Comparison of ENCODE assay signal across 8 cellular contexts in genomic region chr20:62237772-62238568, GRCh38. TPM values are rescaled to one million over a fixed set of nuclear protein-coding genes. Genes with fewer than 3 reads are reported as not detected.
DNase-seq lines count a peak whose midpoint lies in the region; ATAC-seq and TF ChIP-seq lines count a peak whose summit lies in the region.

Gene OSBPL2 (plus strand): TSS chr20:62238521. CDS start chr20:62256185, 17,664 bp downstream.

- H3K4me1 Mint-ChIP-seq in chondrocyte (ENCODE audit: low read depth) = peaks cover 36% of the 10 kb centered on the region

- peaks cover 3% of the 10 kb centered on the region for H3K36me3 Mint-ChIP-seq in chondrocyte (ENCODE audit: low read depth)

- no peaks in the 10 kb centered on the region for H3K9me3 Mint-ChIP-seq in chondrocyte (ENCODE audit: low read depth)

- peak; percentile 100 for DNase-seq in AG20443 (ENCODE audit: low spot score)
- DNase-seq in NCI-H510A treated with DMSO at 0.1 percent for 48 hours (lab: John Stamatoyannopoulos, UW) = peak; percentile 96
- peak; percentile 99 to 100 for DNase-seq in activated CD4-positive, alpha-beta T cell treated with anti-CD3 and anti-CD28 coated beads for 24 hours (ENCODE audit: low read depth in 2 of 2)
- peak; percentile 100 for DNase-seq in chondrocyte (ENCODE audit: low spot score)
- DNase-seq in kidney epithelial cell (ENCODE audit: low read depth) = peak; percentile 80
- DNase-seq in stimulated activated CD4-positive, alpha-beta T cell treated with anti-CD3 and anti-CD28 coated beads, Interleukin-1b, Interleukin-23, amount 100 ng/mL, for 1 hour (ENCODE audit: low read depth in 2 of 2) = peak; percentile 100

- TF ChIP-seq CTCF in chondrocyte (IDR thresholded peaks at IDR 0.05) = no peak
- TF ChIP-seq CTCF in kidney epithelial cell (IDR thresholded peaks at IDR 0.05; ENCODE audit: insufficient read depth, low read length, poor library complexity, severe bottlenecking) = no peak

- peak within 1 kb of the TSS; percentile 74 for H3K27ac Mint-ChIP-seq in chondrocyte (ENCODE audit: unreplicated experiment)

- peak; percentile 96 for ATAC-seq in HG03439 (IDR thresholded peaks at IDR 0.05; ENCODE audit: unreplicated experiment)

- no peaks in the 10 kb centered on the region for H3K36me3 ChIP-seq in kidney epithelial cell (ENCODE audit: control insufficient read depth, insufficient read depth, low read length)

- peak within 1 kb of the TSS; percentile 82 for H3K4me3 Mint-ChIP-seq in chondrocyte (ENCODE audit: unreplicated experiment)

- no peaks in the 10 kb centered on the region for H3K27me3 Mint-ChIP-seq in chondrocyte (ENCODE audit: low read depth)

- peaks cover 3% of the 10 kb centered on the region for H3K27me3 ChIP-seq in kidney epithelial cell (ENCODE audit: control insufficient read depth, insufficient read depth, low read length)

- TF ChIP-seq POLR2A in GM19193 (IDR thresholded peaks at IDR 0.05; ENCODE audit: extremely low read depth, insufficient read depth, insufficient read length) = peak; percentile 39

- peak within 1 kb of the TSS; percentile 86 for H3K4me3 ChIP-seq in kidney epithelial cell (ENCODE audit: low read depth, low read length)

RNA-seq across cellular contexts. Expression of gene OSBPL2, which starts in this region (rescaled TPM):
- total RNA-seq in chondrocyte (44.4 to 49.0 TPM (median 48.3 TPM) in 3 replicates), kidney epithelial cell (26.5 and 30.3 TPM in 2 replicates)

Comparison
In these comparisons a context has a peak if more than half of its experiments do, and no peak if none do; other contexts are left out.
1. Peak in every context shown above with its lines: DNase-seq, ATAC-seq and H3K4me3 ChIP-seq.